ENCODE assay signal across 28 cellular contexts in the genomic region with DNA sequence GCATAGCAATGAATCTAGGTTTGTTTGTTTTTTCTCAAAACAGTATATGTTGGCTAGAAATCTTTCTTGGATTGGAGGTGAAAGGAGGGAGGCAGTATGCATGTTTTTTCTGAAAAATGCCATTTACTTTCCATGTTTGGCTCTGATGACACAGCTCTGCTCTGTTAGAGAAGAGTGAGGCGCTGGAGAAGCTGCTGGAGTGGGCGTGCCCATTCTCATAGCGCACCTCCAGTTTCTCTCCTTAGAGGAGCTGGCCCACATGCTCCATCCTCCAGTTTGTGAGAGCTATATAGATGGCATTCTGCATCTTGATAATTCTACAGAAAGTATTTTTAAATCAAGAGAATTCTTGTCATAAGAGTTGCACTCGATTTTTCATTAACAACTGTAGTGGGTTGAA.
DNase-seq lines count a peak whose midpoint lies in the region; ATAC-seq, FAIRE-seq and TF ChIP-seq lines count a peak whose summit lies in the region.
"Had no signal": no experiment of that assay in that cellular context is flagged by ENCODE, and none has a peak within 500 bp of the region (broad histone marks: within the 10 kb centered on the region; RNA-seq: fewer than 3 reads in every experiment).

No MANE protein-coding gene starts in this region.

- no peak overlapping the region for H2AFZ ChIP-seq in astrocyte (ENCODE audit: low read depth, low read length)

- no peak for ATAC-seq in GM19467 (IDR thresholded peaks at IDR 0.05; ENCODE audit: unreplicated experiment)
- ATAC-seq: gastrocnemius medialis; GM12878; left colon; naive thymus-derived CD4-positive, alpha-beta T cell had no signal

- H3K36me3 Mint-ChIP-seq in HFFc6 (ENCODE audit: low read depth) = 0 out of 2 replicates have a peak, but pooled peaks cover 4% of the 10 kb centered on the region
- no peaks in the 10 kb centered on the region for H3K36me3 Mint-ChIP-seq in astrocyte (ENCODE audit: low read depth, unreplicated experiment)
- H3K36me3 Mint-ChIP-seq in mesothelial cell of epicardium = no peaks in the 10 kb centered on the region
- H3K36me3 Mint-ChIP-seq: CD4-positive, CD25-positive, alpha-beta regulatory T cell; immature natural killer cell; memory B cell; naive thymus-derived CD4-positive, alpha-beta T cell had no signal

- H3K4me1 ChIP-seq in astrocyte (ENCODE audit: insufficient read depth, low read length) (peaks cover 27% of the 10 kb centered on the region), tibial artery (peaks cover 0 to 29% (median 14%) of the 10 kb centered on the region in 4 donors)
- H3K4me1 ChIP-seq: uterus had no signal

- H3K36me3 ChIP-seq in astrocyte (ENCODE audit: insufficient read depth, low read length) = no peaks in the 10 kb centered on the region
- no peaks in the 10 kb centered on the region for H3K36me3 ChIP-seq in tibial artery
- H3K36me3 ChIP-seq: cardiac muscle cell, gastrocnemius medialis, suprapubic skin, uterus had no signal

- H3K4me3 Mint-ChIP-seq in HFFc6 (peak overlapping the region; percentile 72), astrocyte (ENCODE audit: unreplicated experiment) (peak overlapping the region; percentile 17), mesothelial cell of epicardium (no peak overlapping the region)
- H3K4me3 Mint-ChIP-seq: activated B cell treated with CpG ODN at 0.5 μM for 24 hours; activated naive CD4-positive, alpha-beta T cell treated with anti-CD3 and anti-CD28 coated beads for 36 hours; activated T-helper 1 cell treated with anti-CD3 and anti-CD28 coated beads, Interleukin-12 subunit alpha, Interleukin-12 subunit beta, Interleukin-2, Interleukin-4 antibody, amounts not matched to agents 30 ng/mL and 10 ng/mL and 1 ng/mL, durations not matched to agents 14 hours and 24 hours and 36 hours; CD4-positive, CD25-positive, alpha-beta regulatory T cell; immature natural killer cell; memory B cell; naive thymus-derived CD4-positive, alpha-beta T cell had no signal

- H3K27ac Mint-ChIP-seq in HFFc6 (peak overlapping the region; percentile 91), astrocyte (ENCODE audit: unreplicated experiment) (peak overlapping the region; percentile 92), mesothelial cell of epicardium (peak overlapping the region; percentile 5)
- H3K27ac Mint-ChIP-seq: activated B cell treated with CpG ODN at 0.5 μM for 24 hours; activated naive CD4-positive, alpha-beta T cell treated with anti-CD3 and anti-CD28 coated beads for 36 hours; activated T-helper 1 cell treated with anti-CD3 and anti-CD28 coated beads, Interleukin-12 subunit alpha, Interleukin-12 subunit beta, Interleukin-2, Interleukin-4 antibody, amounts not matched to agents 30 ng/mL and 10 ng/mL and 1 ng/mL, durations not matched to agents 14 hours and 24 hours and 36 hours; CD4-positive, CD25-positive, alpha-beta regulatory T cell; immature natural killer cell; memory B cell; naive thymus-derived CD4-positive, alpha-beta T cell had no signal

- H3K27ac ChIP-seq in astrocyte (ENCODE audit: low read depth, low read length) (peak overlapping the region; percentile 71), tibial artery (peak overlapping the region; percentile 42 to 43)
- H3K27ac ChIP-seq: cardiac muscle cell, gastrocnemius medialis, suprapubic skin, uterus had no signal

- H3K79me2 ChIP-seq in astrocyte (ENCODE audit: insufficient read depth, low read length) = no peaks in the 10 kb centered on the region

- intact Hi-C loops in tibial artery (cut with DNase I; ENCODE audit: low total_unique reads) = no loop called here

- H3K27me3 ChIP-seq in astrocyte (ENCODE audit: insufficient read depth, low read length) (no peaks in the 10 kb centered on the region), tibial artery (no peaks in the 10 kb centered on the region)
- H3K27me3 ChIP-seq: cardiac muscle cell, gastrocnemius medialis, suprapubic skin, uterus had no signal

- TF ChIP-seq CTCF in HFFc6 (IDR thresholded peaks at IDR 0.05) (no peak), astrocyte (IDR thresholded peaks at IDR 0.05; ENCODE audit: insufficient read depth, low read depth, low read length) (no peak), mesothelial cell of epicardium (IDR thresholded peaks at IDR 0.05; ENCODE audit: unreplicated experiment) (no peak), tibial artery (IDR thresholded peaks at IDR 0.05) (no peak), GM20000 (IDR thresholded peaks at IDR 0.05; ENCODE audit: extremely low read depth, missing control alignments) (no peak)

- H3K9ac ChIP-seq in astrocyte (ENCODE audit: low read length) = peak overlapping the region; percentile 55

- H3K4me1 Mint-ChIP-seq in HFFc6 (ENCODE audit: low read depth) (peaks cover 49% of the 10 kb centered on the region), astrocyte (ENCODE audit: low read depth, unreplicated experiment) (peaks cover 31% of the 10 kb centered on the region), mesothelial cell of epicardium (peaks cover 8% of the 10 kb centered on the region)
- H3K4me1 Mint-ChIP-seq: activated B cell treated with CpG ODN at 0.5 μM for 24 hours; CD4-positive, CD25-positive, alpha-beta regulatory T cell; immature natural killer cell; memory B cell; naive thymus-derived CD4-positive, alpha-beta T cell had no signal

- H3K4me2 ChIP-seq in astrocyte (ENCODE audit: low read length) = peak overlapping the region; percentile 69

- peak; percentile 49 for FAIRE-seq in astrocyte (lab: Jason Lieb, UNC)
- FAIRE-seq: GM12878, H1 had no signal

- H3K4me3 ChIP-seq in astrocyte (ENCODE audit: insufficient read depth, low read depth, low read length) = peak overlapping the region; percentile 8
- H3K4me3 ChIP-seq in tibial artery = no peak overlapping the region
- H3K4me3 ChIP-seq: cardiac muscle cell, gastrocnemius medialis, GM12878, suprapubic skin, uterus had no signal

- H3K9me3 Mint-ChIP-seq in HFFc6 (no peaks in the 10 kb centered on the region), astrocyte (ENCODE audit: unreplicated experiment) (no peaks in the 10 kb centered on the region), mesothelial cell of epicardium (no peaks in the 10 kb centered on the region)
- H3K9me3 Mint-ChIP-seq: activated B cell treated with CpG ODN at 0.5 μM for 24 hours; activated naive CD4-positive, alpha-beta T cell treated with anti-CD3 and anti-CD28 coated beads for 36 hours; activated T-helper 1 cell treated with anti-CD3 and anti-CD28 coated beads, Interleukin-12 subunit alpha, Interleukin-12 subunit beta, Interleukin-2, Interleukin-4 antibody, amounts not matched to agents 30 ng/mL and 10 ng/mL and 1 ng/mL, durations not matched to agents 14 hours and 24 hours and 36 hours; CD4-positive, CD25-positive, alpha-beta regulatory T cell; immature natural killer cell; memory B cell; naive thymus-derived CD4-positive, alpha-beta T cell had no signal

- H3K9me3 ChIP-seq in astrocyte (ENCODE audit: insufficient read depth, low read depth, low read length) = no peaks in the 10 kb centered on the region
- no peaks in the 10 kb centered on the region for H3K9me3 ChIP-seq in tibial artery
- H3K9me3 ChIP-seq: gastrocnemius medialis, suprapubic skin, uterus had no signal

- H3K27me3 Mint-ChIP-seq in HFFc6 (ENCODE audit: insufficient read depth) (peaks cover 2% of the 10 kb centered on the region; the same call in 1 of the 2 replicates), astrocyte (ENCODE audit: low read depth, unreplicated experiment) (no peaks in the 10 kb centered on the region), mesothelial cell of epicardium (ENCODE audit: low read depth) (no peaks in the 10 kb centered on the region)

- no peaks in the 10 kb centered on the region for H4K20me1 ChIP-seq in astrocyte (ENCODE audit: insufficient read depth, low read length)

- DNase-seq in HFFc6 (no peak), astrocyte (ENCODE audit: low read depth) (no peak), mesothelial cell of epicardium (ENCODE audit: low spot score in 2 of 2, unreplicated experiment in 2 of 2) (no peak), tibial artery (no peak), GM20000 (ENCODE audit: low spot score) (no peak), NCI-H2196 (lab: John Stamatoyannopoulos, UW; ENCODE audit: unreplicated experiment) (no peak), NCI-H82 (lab: John Stamatoyannopoulos, UW) (no peak)
- DNase-seq: activated B cell treated with CpG ODN at 0.5 μM for 24 hours; activated naive CD4-positive, alpha-beta T cell treated with anti-CD3 and anti-CD28 coated beads for 36 hours; CD4-positive, CD25-positive, alpha-beta regulatory T cell; gastrocnemius medialis; immature natural killer cell; left colon; naive thymus-derived CD4-positive, alpha-beta T cell; NCI-H1092; NCI-H1930; NCI-H2227 treated with DMSO at 0.1 percent for 48 hours; NCI-H526 treated with DMSO at 0.1 percent for 48 hours; SIG-M5; stimulated activated CD4-positive, alpha-beta T cell treated with anti-CD3 and anti-CD28 coated beads, Interleukin-2, amount 100 ng/mL, for 48 hours; uterus had no signal

Comparison
In these comparisons a context has a peak if more than half of its experiments do, and no peak if none do; other contexts are left out.
1. H3K27ac Mint-ChIP-seq: peak in every context shown above with its lines; median percentile 92 in astrocyte; 91 in HFFc6; 5 in mesothelial cell of epicardium.